ENCODE assay signal across 2 cellular contexts in the genomic region with DNA sequence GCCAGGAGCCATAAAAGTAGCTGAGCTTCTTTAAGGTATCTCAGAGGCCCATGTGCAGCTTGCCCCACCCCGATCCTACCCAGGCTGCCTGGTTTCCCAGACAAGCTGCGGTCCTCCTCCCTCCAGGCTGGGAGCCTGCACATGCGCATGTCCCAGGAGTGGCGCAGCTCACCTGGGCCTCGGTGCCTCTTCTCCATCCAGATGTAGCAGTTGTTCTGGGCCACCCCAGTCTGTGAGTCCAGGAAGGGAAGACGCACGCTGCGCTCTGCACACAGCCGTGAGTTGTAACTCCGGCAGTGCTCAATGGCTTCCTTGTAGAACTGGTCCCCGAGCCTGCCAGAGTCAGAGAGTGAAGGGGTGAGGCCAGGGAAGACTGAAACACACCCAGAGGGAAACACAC.
TF ChIP-seq lines count a peak whose summit lies in the region.

No MANE protein-coding gene starts in this region.

TF ChIP-seq in H1, 55 proteins besides CTCF, POLR2A, EP300 and RAD21:
- TF ChIP-seq BACH1 (IDR thresholded peaks at IDR 0.05; ENCODE audit: low read length) = no peak
- TF ChIP-seq CHD2 (IDR thresholded peaks at IDR 0.05; ENCODE audit: low read length) = no peak
- no peak for TF ChIP-seq SP4 (IDR thresholded peaks at IDR 0.05; ENCODE audit: low read length)
- TF ChIP-seq FOSL1 (IDR thresholded peaks at IDR 0.05; ENCODE audit: insufficient read depth, low read depth, low read length) = no peak
- no peak for TF ChIP-seq KDM4A (IDR thresholded peaks at IDR 0.05; ENCODE audit: low read depth, low read length, severe bottlenecking)
- no peak for TF ChIP-seq SIX5 (IDR thresholded peaks at IDR 0.05; ENCODE audit: low read depth, low read length)
- TF ChIP-seq SUZ12 (IDR thresholded peaks at IDR 0.05; ENCODE audit: low read length) = no peak
- no peak for TF ChIP-seq RBBP5 (IDR thresholded peaks at IDR 0.05; ENCODE audit: borderline replicate concordance, low read depth, low read length)
- TF ChIP-seq KDM5A (IDR thresholded peaks at IDR 0.05; ENCODE audit: low read length) = no peak
- TF ChIP-seq CBX5 (IDR thresholded peaks at IDR 0.05; ENCODE audit: low read depth, low read length) = no peak
- TF ChIP-seq SRF (IDR thresholded peaks at IDR 0.05; ENCODE audit: low read depth, low read length) = no peak

TF ChIP-seq in SK-N-SH, 30 proteins besides CTCF, POLR2A, EP300 and RAD21:
- TF ChIP-seq MEF2A (IDR thresholded peaks at IDR 0.05; ENCODE audit: borderline replicate concordance, low read depth) = no peak
- no peak for TF ChIP-seq FOXM1 (IDR thresholded peaks at IDR 0.05; ENCODE audit: low read depth)
- no peak for TF ChIP-seq TCF12 (IDR thresholded peaks at IDR 0.05)
